In the genomic region with DNA sequence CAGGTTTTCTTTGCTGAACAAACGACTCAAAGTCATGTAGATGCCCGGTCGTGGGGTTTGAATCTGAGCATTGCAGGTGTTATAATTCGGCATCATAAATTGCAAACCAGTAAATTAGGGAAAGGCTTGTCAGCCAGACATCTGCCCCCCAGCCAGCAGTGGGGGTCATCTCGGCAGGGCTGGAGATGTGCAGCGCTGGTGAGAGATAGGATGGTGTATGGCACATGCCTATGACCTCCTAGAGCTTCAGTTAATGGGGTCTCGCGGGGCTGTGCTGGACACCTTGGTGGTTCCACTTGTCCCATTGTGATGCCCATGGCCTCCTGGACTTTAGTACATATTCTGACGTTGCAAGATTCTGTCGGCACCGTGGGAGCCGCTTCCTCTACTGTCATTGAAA, we compare ENCODE assay signal across 8 cellular contexts.
DNase-seq lines count a peak whose midpoint lies in the region; TF ChIP-seq lines count a peak whose summit lies in the region.
"Not testable (repeated sequence)": the region's sequence is repeated elsewhere in the genome, so short reads cannot be mapped to it uniquely, and the experiment has no call there.

No MANE protein-coding gene starts in this region.

- POLR2A ChIA-PET in CD4-positive, alpha-beta memory T cell (lab: Charles Lee; ENCODE audit: partially characterized antibody): not testable (repeated sequence)

- not testable (repeated sequence) for H3K36me3 Mint-ChIP-seq in CD4-positive, alpha-beta memory T cell; activated CD4-positive, alpha-beta T cell treated with anti-CD3 and anti-CD28 coated beads, Interleukin-2, amount 10 ng/mL, durations not matched to agents 24 days and 14 days (ENCODE audit: low read depth)

- 0 out of 2 replicates have a peak overlapping the region, but pooled peaks have one; percentile 91 for H2AFZ ChIP-seq in MM.1S (ENCODE audit: low read length)

- not testable (repeated sequence) for H3K9me3 ChIP-seq in CD4-positive, alpha-beta memory T cell (ENCODE audit: control insufficient read depth in 1 of 2, low read length in 2 of 2); MM.1S (replicated peaks; ENCODE audit: insufficient read depth, low read length); adrenal gland (replicated peaks in 1 of 3); esophagus muscularis mucosa; neutrophil; suprapubic skin

- WGBS in adrenal gland, 4 donors: 25 to 32% (median 26%) methylated on average over 12 of the region's 12 CpGs
- WGBS in esophagus muscularis mucosa: 32% methylated on average over 12 of the region's 12 CpGs
- 26% methylated on average over 12 of the region's 12 CpGs for WGBS in suprapubic skin

- CTCF ChIA-PET in CD4-positive, alpha-beta memory T cell (lab: Charles Lee; ENCODE audit: partially characterized antibody): interaction anchor here (3.0 to 4.2 kb wide), 2 partner anchors 10 to 14 kb away, joined by 17 to 78 read pairs; no protein-coding TSS in a partner anchor

- not testable (repeated sequence) for TF ChIP-seq POLR2A in adrenal gland (IDR thresholded peaks at IDR 0.05); esophagus muscularis mucosa (IDR thresholded peaks at IDR 0.05; ENCODE audit: low read depth); suprapubic skin (IDR thresholded peaks at IDR 0.05)

- H3K9me2 ChIP-seq in MM.1S (replicated peaks; ENCODE audit: insufficient read depth, low read length): not testable (repeated sequence)

- not testable (repeated sequence) for H3K27ac Mint-ChIP-seq in CD4-positive, alpha-beta memory T cell; activated CD4-positive, alpha-beta T cell treated with anti-CD3 and anti-CD28 coated beads, Interleukin-2, amount 10 ng/mL, durations not matched to agents 24 days and 14 days

- intact Hi-C loops in CD4-positive, alpha-beta memory T cell (cut with micrococcal nuclease); activated CD4-positive, alpha-beta T cell treated with anti-CD3 and anti-CD28 coated beads, Interleukin-2, amount 10 ng/mL, durations not matched to agents 24 days and 14 days (cut with micrococcal nuclease); adrenal gland (cut with DNase I); esophagus muscularis mucosa (cut with DNase I): not testable (repeated sequence)

- not testable (repeated sequence) for H3K27me3 Mint-ChIP-seq in CD4-positive, alpha-beta memory T cell; activated CD4-positive, alpha-beta T cell treated with anti-CD3 and anti-CD28 coated beads, Interleukin-2, amount 10 ng/mL, durations not matched to agents 24 days and 14 days

- not testable (repeated sequence) for H3K79me2 ChIP-seq in MM.1S (ENCODE audit: low read length)

- not testable (repeated sequence) for H3K4me3 Mint-ChIP-seq in CD4-positive, alpha-beta memory T cell; activated CD4-positive, alpha-beta T cell treated with anti-CD3 and anti-CD28 coated beads, Interleukin-2, amount 10 ng/mL, durations not matched to agents 24 days and 14 days

- H3K36me3 ChIP-seq in CD4-positive, alpha-beta memory T cell (ENCODE audit: insufficient read depth, low read length); MM.1S (replicated peaks; ENCODE audit: insufficient read depth, low read length); adrenal gland (replicated peaks in 1 of 2); esophagus muscularis mucosa; neutrophil; suprapubic skin: not testable (repeated sequence)

- not testable (repeated sequence) for H4K20me1 ChIP-seq in MM.1S (ENCODE audit: insufficient read depth, low read length)

- TF ChIP-seq CTCF in MM.1S (IDR thresholded peaks at IDR 0.05; ENCODE audit: low read length): not testable (repeated sequence)
- TF ChIP-seq CTCF in adrenal gland (IDR thresholded peaks at IDR 0.05): peak in 1 of 6 experiments; percentile 32
- peak; percentile 20 to 34 (median 25) for TF ChIP-seq CTCF in esophagus muscularis mucosa (IDR thresholded peaks at IDR 0.05)
- TF ChIP-seq CTCF in neutrophil (IDR thresholded peaks at IDR 0.05): peak; percentile 24
- peak in 1 of 2 donors; percentile 19 for TF ChIP-seq CTCF in suprapubic skin (IDR thresholded peaks at IDR 0.05)

- H3K9me3 Mint-ChIP-seq in CD4-positive, alpha-beta memory T cell; activated CD4-positive, alpha-beta T cell treated with anti-CD3 and anti-CD28 coated beads, Interleukin-2, amount 10 ng/mL, durations not matched to agents 24 days and 14 days: not testable (repeated sequence)

- not testable (repeated sequence) for H3K4me1 Mint-ChIP-seq in CD4-positive, alpha-beta memory T cell; activated CD4-positive, alpha-beta T cell treated with anti-CD3 and anti-CD28 coated beads, Interleukin-2, amount 10 ng/mL, durations not matched to agents 24 days and 14 days

- H3K27ac ChIP-seq in CD4-positive, alpha-beta memory T cell (ENCODE audit: low read depth, low read length); MM.1S (ENCODE audit: low read length); adrenal gland; esophagus muscularis mucosa (replicated peaks in 1 of 4); neutrophil; suprapubic skin: not testable (repeated sequence)

- not testable (repeated sequence) for H3F3A ChIP-seq in MM.1S (ENCODE audit: insufficient read depth, low read length)

- not testable (repeated sequence) for H3K9ac ChIP-seq in MM.1S (ENCODE audit: low read length)

- not testable (repeated sequence) for H3K27me3 ChIP-seq in CD4-positive, alpha-beta memory T cell (ENCODE audit: insufficient read depth, low read length); MM.1S (replicated peaks; ENCODE audit: insufficient read depth, low read length); adrenal gland; neutrophil; suprapubic skin
- H3K27me3 ChIP-seq in esophagus muscularis mucosa: peaks cover 0 to 15% (median 0%) of the 10 kb centered on the region in 4 donors

- not testable (repeated sequence) for H3K4me3 ChIP-seq in CD4-positive, alpha-beta memory T cell (ENCODE audit: low read length in 2 of 2); MM.1S (ENCODE audit: low read length); adrenal gland; esophagus muscularis mucosa; neutrophil (ENCODE audit: low read depth in 1 of 2, low read length in 1 of 2); suprapubic skin

- peak; percentile 22 to 36 (median 34) for DNase-seq in CD4-positive, alpha-beta memory T cell
- peak; percentile 7 for DNase-seq in MM.1S
- peak; percentile 81 for DNase-seq in activated CD4-positive, alpha-beta T cell treated with anti-CD3 and anti-CD28 coated beads, Interleukin-2, amount 10 ng/mL, durations not matched to agents 24 days and 14 days
- DNase-seq in adrenal gland: peak; percentile 8 to 66 (median 30)
- peak; percentile 93 for DNase-seq in esophagus muscularis mucosa (ENCODE audit: extremely low spot score)
- peak; percentile 6 for DNase-seq in kidney tubule cell (ENCODE audit: low spot score)
- peak; percentile 80 for DNase-seq in suprapubic skin (ENCODE audit: low spot score in 2 of 2)

- not testable (repeated sequence) for H3K4me1 ChIP-seq in CD4-positive, alpha-beta memory T cell (ENCODE audit: insufficient read depth, low read length); MM.1S (ENCODE audit: low read length); adrenal gland (replicated peaks in 1 of 2); esophagus muscularis mucosa; neutrophil (ENCODE audit: control insufficient read depth in 1 of 2, insufficient read depth in 1 of 2, low read depth in 1 of 2, low read length in 1 of 2); suprapubic skin

- H3K4me2 ChIP-seq in MM.1S (ENCODE audit: low read depth, low read length): peak overlapping the region; percentile 77

- TF ChIP-seq EP300 in esophagus muscularis mucosa (IDR thresholded peaks at IDR 0.05); suprapubic skin (IDR thresholded peaks at IDR 0.05): not testable (repeated sequence)

Comparison
In these comparisons a context has a peak if more than half of its experiments do, and no peak if none do; other contexts are left out.
1. DNase-seq: peak in every context shown above with its lines; median percentile 93 in esophagus muscularis mucosa; 81 in activated CD4-positive, alpha-beta T cell treated with anti-CD3 and anti-CD28 coated beads, Interleukin-2, amount 10 ng/mL, durations not matched to agents 24 days and 14 days; 80 in suprapubic skin; 34 in CD4-positive, alpha-beta memory T cell; 30 in adrenal gland; 7 in MM.1S; 6 in kidney tubule cell.